ENCODE assay signal across 25 cellular contexts in genomic region chr5:54194326-54194725, GRCh38.
"Had no signal": no experiment of that assay in that cellular context is flagged by ENCODE, and none has a peak within 500 bp of the region (broad histone marks: within the 10 kb centered on the region; RNA-seq: fewer than 3 reads in every experiment).

No MANE protein-coding gene starts in this region.

- H3K27ac Mint-ChIP-seq: activated B cell treated with CpG ODN at 0.5 μM for 24 hours; activated CD4-positive, alpha-beta memory T cell treated with anti-CD3 and anti-CD28 coated beads, Interleukin-2, amount 10 ng/mL, durations not matched to agents 7 days and 5 days; activated CD4-positive, alpha-beta T cell treated with anti-CD3 and anti-CD28 coated beads, Interleukin-2, amount 10 ng/mL, durations not matched to agents 24 days and 14 days; activated naive CD4-positive, alpha-beta T cell treated with anti-CD3 and anti-CD28 coated beads, Interleukin-2, amount 10 ng/mL, durations not matched to agents 7 days and 5 days; activated T-cell treated with anti-CD3 and anti-CD28 coated beads, Interleukin-2, amount 50 U/mL, for 72 hours; endodermal cell; memory B cell; natural killer cell treated with Interleukin-12 subunit alpha and Interleukin-12 subunit beta and Interleukin-15 and Interleukin-18, amount 100 ng/mL, for 72 hours; stimulated activated effector memory CD8-positive, alpha-beta T cell treated with anti-CD3 and anti-CD28 coated beads, Interleukin-12 subunit alpha, Interleukin-12 subunit beta, amount 100 ng/mL, for 72 hours had no signal

- H3K27me3 Mint-ChIP-seq: activated B cell treated with CpG ODN at 0.5 μM for 24 hours; activated CD4-positive, alpha-beta memory T cell treated with anti-CD3 and anti-CD28 coated beads, Interleukin-2, amount 10 ng/mL, durations not matched to agents 7 days and 5 days; activated CD4-positive, alpha-beta T cell treated with anti-CD3 and anti-CD28 coated beads, Interleukin-2, amount 10 ng/mL, durations not matched to agents 24 days and 14 days; activated naive CD4-positive, alpha-beta T cell treated with anti-CD3 and anti-CD28 coated beads, Interleukin-2, amount 10 ng/mL, durations not matched to agents 7 days and 5 days; memory B cell; natural killer cell treated with Interleukin-12 subunit alpha and Interleukin-12 subunit beta and Interleukin-15 and Interleukin-18, amount 100 ng/mL, for 72 hours had no signal

- DNase-seq: activated B cell treated with CpG ODN at 0.5 μM for 24 hours; activated CD4-positive, alpha-beta memory T cell treated with anti-CD3 and anti-CD28 coated beads, Interleukin-2, amount 10 ng/mL, durations not matched to agents 7 days and 5 days; activated CD4-positive, alpha-beta T cell treated with anti-CD3 and anti-CD28 coated beads, Interleukin-2, amount 10 ng/mL, durations not matched to agents 24 days and 14 days; activated effector memory CD4-positive, alpha-beta T cell treated with Interleukin-2 at 50 U/mL for 16 hours; activated naive CD4-positive, alpha-beta T cell treated with anti-CD3 and anti-CD28 coated beads, Interleukin-2, amount 10 ng/mL, durations not matched to agents 7 days and 5 days; activated T-cell treated with anti-CD3 and anti-CD28 coated beads, Interleukin-2, amount 50 U/mL, for 72 hours; body of pancreas; cortex of kidney; endodermal cell; esophagus squamous epithelium; foreskin melanocyte; hypothalamus; pancreas; psoas muscle; right lobe of liver; stimulated activated CD4-positive, alpha-beta T cell treated with anti-CD3 and anti-CD28 coated beads, Interleukin-2, amount 100 ng/mL, for 24 hours; stomach; T-helper 9 cell had no signal

- H3K4me1 ChIP-seq: pancreas, tibial nerve had no signal

- H3K36me3 ChIP-seq: cardiac muscle cell, esophagus squamous epithelium, pancreas, right lobe of liver, stomach, suprapubic skin, tibial nerve had no signal

- H3K36me3 Mint-ChIP-seq: activated naive CD4-positive, alpha-beta T cell treated with anti-CD3 and anti-CD28 coated beads, Interleukin-2, amount 10 ng/mL, durations not matched to agents 7 days and 5 days; natural killer cell treated with Interleukin-12 subunit alpha and Interleukin-12 subunit beta and Interleukin-15 and Interleukin-18, amount 100 ng/mL, for 72 hours; stimulated activated effector memory CD8-positive, alpha-beta T cell treated with anti-CD3 and anti-CD28 coated beads, Interleukin-12 subunit alpha, Interleukin-12 subunit beta, amount 100 ng/mL, for 72 hours had no signal

- H3K4me3 Mint-ChIP-seq: activated B cell treated with CpG ODN at 0.5 μM for 24 hours; activated CD4-positive, alpha-beta memory T cell treated with anti-CD3 and anti-CD28 coated beads, Interleukin-2, amount 10 ng/mL, durations not matched to agents 7 days and 5 days; activated CD4-positive, alpha-beta T cell treated with anti-CD3 and anti-CD28 coated beads, Interleukin-2, amount 10 ng/mL, durations not matched to agents 24 days and 14 days; activated naive CD4-positive, alpha-beta T cell treated with anti-CD3 and anti-CD28 coated beads, Interleukin-2, amount 10 ng/mL, durations not matched to agents 7 days and 5 days; activated T-cell treated with anti-CD3 and anti-CD28 coated beads, Interleukin-2, amount 50 U/mL, for 72 hours; endodermal cell; memory B cell; natural killer cell treated with Interleukin-12 subunit alpha and Interleukin-12 subunit beta and Interleukin-15 and Interleukin-18, amount 100 ng/mL, for 72 hours; stimulated activated effector memory CD8-positive, alpha-beta T cell treated with anti-CD3 and anti-CD28 coated beads, Interleukin-12 subunit alpha, Interleukin-12 subunit beta, amount 100 ng/mL, for 72 hours had no signal

- H3K4me3 ChIP-seq: body of pancreas, cardiac muscle cell, esophagus squamous epithelium, pancreas, psoas muscle, right lobe of liver, skin epidermis, stomach, suprapubic skin, tibial nerve had no signal

- ATAC-seq: activated T-cell treated with anti-CD3 and anti-CD28 coated beads, Interleukin-2, amount 50 U/mL, for 72 hours; body of pancreas; natural killer cell treated with Interleukin-12 subunit alpha and Interleukin-12 subunit beta and Interleukin-15 and Interleukin-18, amount 100 ng/mL, for 72 hours; pancreas; psoas muscle; right lobe of liver; stimulated activated effector memory CD8-positive, alpha-beta T cell treated with anti-CD3 and anti-CD28 coated beads, Interleukin-12 subunit alpha, Interleukin-12 subunit beta, amount 100 ng/mL, for 72 hours had no signal

- H3K9me3 Mint-ChIP-seq: activated B cell treated with CpG ODN at 0.5 μM for 24 hours; activated CD4-positive, alpha-beta memory T cell treated with anti-CD3 and anti-CD28 coated beads, Interleukin-2, amount 10 ng/mL, durations not matched to agents 7 days and 5 days; activated CD4-positive, alpha-beta T cell treated with anti-CD3 and anti-CD28 coated beads, Interleukin-2, amount 10 ng/mL, durations not matched to agents 24 days and 14 days; activated naive CD4-positive, alpha-beta T cell treated with anti-CD3 and anti-CD28 coated beads, Interleukin-2, amount 10 ng/mL, durations not matched to agents 7 days and 5 days; activated T-cell treated with anti-CD3 and anti-CD28 coated beads, Interleukin-2, amount 50 U/mL, for 72 hours; endodermal cell; memory B cell; natural killer cell treated with Interleukin-12 subunit alpha and Interleukin-12 subunit beta and Interleukin-15 and Interleukin-18, amount 100 ng/mL, for 72 hours; stimulated activated effector memory CD8-positive, alpha-beta T cell treated with anti-CD3 and anti-CD28 coated beads, Interleukin-12 subunit alpha, Interleukin-12 subunit beta, amount 100 ng/mL, for 72 hours had no signal

- H3K9me3 ChIP-seq: body of pancreas, esophagus squamous epithelium, pancreas, psoas muscle, right lobe of liver, stomach, suprapubic skin, tibial nerve had no signal

- H3K27me3 ChIP-seq: body of pancreas, cardiac muscle cell, esophagus squamous epithelium, pancreas, right lobe of liver, stomach, suprapubic skin, tibial nerve had no signal

- H3K27ac ChIP-seq: body of pancreas, cardiac muscle cell, esophagus squamous epithelium, pancreas, psoas muscle, right lobe of liver, skin epidermis, stomach, suprapubic skin, tibial nerve had no signal

- H3K4me1 Mint-ChIP-seq: activated CD4-positive, alpha-beta memory T cell treated with anti-CD3 and anti-CD28 coated beads, Interleukin-2, amount 10 ng/mL, durations not matched to agents 7 days and 5 days; activated CD4-positive, alpha-beta T cell treated with anti-CD3 and anti-CD28 coated beads, Interleukin-2, amount 10 ng/mL, durations not matched to agents 24 days and 14 days; activated naive CD4-positive, alpha-beta T cell treated with anti-CD3 and anti-CD28 coated beads, Interleukin-2, amount 10 ng/mL, durations not matched to agents 7 days and 5 days had no signal
